Comparison of ENCODE assay signal across 9 cellular contexts in genomic region chr7:100482728-100483100, GRCh38. TPM values are rescaled to one million over a fixed set of nuclear protein-coding genes. Genes with fewer than 3 reads are reported as not detected.
DNase-seq lines count a peak whose midpoint lies in the region; ATAC-seq, FAIRE-seq and TF ChIP-seq lines count a peak whose summit lies in the region.
"Had no signal": no experiment of that assay in that cellular context is flagged by ENCODE, and none has a peak within 500 bp of the region (broad histone marks: within the 10 kb centered on the region; RNA-seq: fewer than 3 reads in every experiment).

No MANE protein-coding gene starts in this region.

- peak overlapping the region; percentile 64 for H3K27ac Mint-ChIP-seq in CD4-positive, alpha-beta T cell

- peaks cover 5% of the 10 kb centered on the region for H3K36me3 Mint-ChIP-seq in CD4-positive, alpha-beta T cell (ENCODE audit: low read depth)

- no peaks in the 10 kb centered on the region for H3K27me3 Mint-ChIP-seq in CD4-positive, alpha-beta T cell

- H3K27me3 ChIP-seq in CD4-positive, alpha-beta T cell (ENCODE audit: control insufficient read depth, insufficient read depth, low read length) = no peaks in the 10 kb centered on the region
- H3K27me3 ChIP-seq in OCI-LY3 (ENCODE audit: low read depth, low read length) (no peaks in the 10 kb centered on the region; the same call in 1 of the 2 replicates), endocrine pancreas (ENCODE audit: control insufficient read depth, insufficient read depth, low read length) (no peaks in the 10 kb centered on the region), neutrophil (peaks cover 45% of the 10 kb centered on the region)

- peak overlapping the region; percentile 85 for H3K4me2 ChIP-seq in OCI-LY3 (ENCODE audit: low read length)

- H3K9me3 ChIP-seq in CD4-positive, alpha-beta T cell (ENCODE audit: control insufficient read depth, low read length) = no peaks in the 10 kb centered on the region
- H3K9me3 ChIP-seq in OCI-LY3 (ENCODE audit: insufficient read depth, low read length) = no peaks in the 10 kb centered on the region
- no peaks in the 10 kb centered on the region for H3K9me3 ChIP-seq in endocrine pancreas (ENCODE audit: control insufficient read depth, low read length)
- no peaks in the 10 kb centered on the region for H3K9me3 ChIP-seq in neutrophil

- CTCF ChIA-PET in CD4-positive, alpha-beta T cell (lab: Charles Lee) = interaction anchor here (0.8 to 3.0 kb wide), 11 partner anchors 12 to 102 kb away, joined by 3 to 16 read pairs (median 3); no protein-coding TSS in a partner anchor

- TF ChIP-seq CTCF in CD4-positive, alpha-beta T cell (IDR thresholded peaks at IDR 0.05) = no peak
- no peak for TF ChIP-seq CTCF in OCI-LY3 (IDR thresholded peaks at IDR 0.05; ENCODE audit: low read depth, low read length)
- no peak for TF ChIP-seq CTCF in neutrophil (IDR thresholded peaks at IDR 0.05)

- no peaks in the 10 kb centered on the region for H3K36me3 ChIP-seq in OCI-LY3 (replicated peaks; ENCODE audit: low read depth, low read length)
- H3K36me3 ChIP-seq in endocrine pancreas (ENCODE audit: control insufficient read depth, insufficient read depth, low read length) = no peaks in the 10 kb centered on the region
- H3K36me3 ChIP-seq in neutrophil = peaks cover under 1% of the 10 kb centered on the region

- H3K4me3 Mint-ChIP-seq in CD4-positive, alpha-beta T cell = peak overlapping the region; percentile 90

- no peak overlapping the region for H3K27ac ChIP-seq in CD4-positive, alpha-beta T cell (ENCODE audit: low read depth, low read length)
- H3K27ac ChIP-seq in OCI-LY3 (ENCODE audit: low read length) = no peak overlapping the region
- peak overlapping the region; percentile 35 for H3K27ac ChIP-seq in neutrophil

- H3K4me1 Mint-ChIP-seq in CD4-positive, alpha-beta T cell (ENCODE audit: low read depth) = peaks cover 31% of the 10 kb centered on the region

- DNase-seq in CD4-positive, alpha-beta T cell = no peak
- DNase-seq in RCC 7860 (ENCODE audit: low spot score) = no peak
- no peak for DNase-seq in SIG-M5 (lab: John Stamatoyannopoulos, UW)
- no peak for DNase-seq in mesenteric fat pad (ENCODE audit: low spot score)
- no peak for DNase-seq in NCI-H146 treated with DMSO at 0.1 percent for 48 hours (lab: John Stamatoyannopoulos, UW; ENCODE audit: unreplicated experiment)
- DNase-seq: NCI-H2029 had no signal

- no peaks in the 10 kb centered on the region for H3K9me3 Mint-ChIP-seq in CD4-positive, alpha-beta T cell

- H3K4me1 ChIP-seq in OCI-LY3 (ENCODE audit: low read length) (peaks cover 13% of the 10 kb centered on the region), endocrine pancreas (ENCODE audit: control insufficient read depth, insufficient read depth, low read length) (no peaks in the 10 kb centered on the region), neutrophil (ENCODE audit: control insufficient read depth in 1 of 2, insufficient read depth in 1 of 2, low read depth in 1 of 2, low read length in 1 of 2) (peaks cover 13 to 22% of the 10 kb centered on the region in 2 experiments)

- POLR2A ChIA-PET in CD4-positive, alpha-beta T cell (lab: Charles Lee) = interaction anchor here (1.4 to 1.9 kb wide), 4 partner anchors 55 to 129 kb away, joined by 4 to 9 read pairs (median 6); partner anchors contain the start of genes AGFG2, MOSPD3 and ZCWPW1

- peak overlapping the region; percentile 57 for H3K9ac ChIP-seq in OCI-LY3 (ENCODE audit: low read length)
- H3K9ac ChIP-seq in endocrine pancreas (ENCODE audit: control insufficient read depth, insufficient read depth, low read length) = peak overlapping the region; percentile 56

- FAIRE-seq in RCC 7860 (lab: Jason Lieb, UNC) = no peak

- H3K79me2 ChIP-seq in OCI-LY3 (ENCODE audit: low read length) = peaks cover 13% of the 10 kb centered on the region

- H2AFZ ChIP-seq in OCI-LY3 (ENCODE audit: low read depth, low read length) = peak overlapping the region; percentile 42; the same call in 1 of the 2 replicates

- peaks cover under 1% of the 10 kb centered on the region; the same call in 1 of the 2 replicates for H4K20me1 ChIP-seq in OCI-LY3 (ENCODE audit: insufficient read depth, low read length)

- ATAC-seq in CD4-positive, alpha-beta T cell (ENCODE audit: poor library complexity) = no peak

- H3K4me3 ChIP-seq in OCI-LY3 (ENCODE audit: low read length) (peak overlapping the region; percentile 90), endocrine pancreas (ENCODE audit: control insufficient read depth, insufficient read depth, low read length) (no peak overlapping the region), neutrophil (ENCODE audit: low read depth in 1 of 2, low read length in 1 of 2) (peak overlapping the region; percentile 59 to 70)

- intact Hi-C loops in CD4-positive, alpha-beta T cell (cut with DNase I, micrococcal nuclease) = loop anchor here (1.0 to 5.0 kb wide), 6 partner anchors 13 to 210 kb away; partner anchors contain the start of genes AGFG2 (in 1 of the 2) and GIGYF1 (in 1 of the 2)

RNA-seq across cellular contexts. Expression of gene NYAP1, which starts 1.0 kb away (rescaled TPM):
- under 1 TPM; 0.66 to 0.75 TPM for total RNA-seq in CD4-positive, alpha-beta T cell
- 1.2 TPM for total RNA-seq in mesenteric fat pad

RNA-seq across cellular contexts. Expression of gene TSC22D4, which starts 3.7 kb away (rescaled TPM):
- total RNA-seq in CD4-positive, alpha-beta T cell = 10 to 100 TPM; 34.6 to 36.5 TPM
- 42.4 TPM for total RNA-seq in mesenteric fat pad

RNA-seq across cellular contexts. Expression of gene SPACDR, which starts 18.7 kb away (rescaled TPM):
- total RNA-seq in CD4-positive, alpha-beta T cell = under 1 TPM; 0.64 to 0.93 TPM
- 0.96 TPM for total RNA-seq in mesenteric fat pad

RNA-seq across cellular contexts. Expression of gene PPP1R35, which starts 46.4 kb away (rescaled TPM):
- 10 to 100 TPM; 42.9 to 47.0 TPM for total RNA-seq in CD4-positive, alpha-beta T cell
- 24.8 TPM for total RNA-seq in mesenteric fat pad

RNA-seq across cellular contexts. Expression of gene MEPCE, which starts 53.1 kb away (rescaled TPM):
- 10 to 100 TPM; 52.6 to 57.0 TPM for total RNA-seq in CD4-positive, alpha-beta T cell
- 25.9 TPM for total RNA-seq in mesenteric fat pad
